Comparison of ENCODE assay signal across 11 cellular contexts in genomic region chr20:8094415-8094818, GRCh38. TPM values are rescaled to one million over a fixed set of nuclear protein-coding genes. Genes with fewer than 3 reads are reported as not detected.
DNase-seq lines count a peak whose midpoint lies in the region; ATAC-seq and TF ChIP-seq lines count a peak whose summit lies in the region.
"Had no signal": no experiment of that assay in that cellular context is flagged by ENCODE, and none has a peak within 500 bp of the region (broad histone marks: within the 10 kb centered on the region; RNA-seq: fewer than 3 reads in every experiment).

No MANE protein-coding gene starts in this region.

- H3K4me1 Mint-ChIP-seq in CD8-positive, alpha-beta T cell (ENCODE audit: low read depth) = no peaks in the 10 kb centered on the region

- no peaks in the 10 kb centered on the region for H3K36me3 Mint-ChIP-seq in CD8-positive, alpha-beta T cell

- CTCF ChIA-PET in SK-N-SH (lab: Yijun Ruan, JAX) = no interaction called here
- CTCF ChIA-PET in CD8-positive, alpha-beta T cell (lab: Charles Lee) = no interaction called here

- H3F3A ChIP-seq in SK-N-SH (replicated peaks; ENCODE audit: insufficient read depth) = peaks cover 6% of the 10 kb centered on the region

- POLR2A ChIA-PET in SK-N-SH (lab: Yijun Ruan, JAX) = no interaction called here
- POLR2A ChIA-PET in CD8-positive, alpha-beta T cell (lab: Charles Lee) = no interaction called here

- peak in 6 of 8 donors; percentile 44 to 77 (median 58) for ATAC-seq in heart right ventricle
- no peak for ATAC-seq in HG02678 (IDR thresholded peaks at IDR 0.05; ENCODE audit: unreplicated experiment)
- no peak for ATAC-seq in CD8-positive, alpha-beta T cell
- ATAC-seq: effector memory CD8-positive, alpha-beta T cell had no signal

- H3K9me3 ChIP-seq in SK-N-SH (no peaks in the 10 kb centered on the region), heart right ventricle (no peaks in the 10 kb centered on the region), spleen (no peaks in the 10 kb centered on the region)
- no peaks in the 10 kb centered on the region for H3K9me3 ChIP-seq in CD8-positive, alpha-beta T cell (ENCODE audit: low read length)

- H4K20me1 ChIP-seq in SK-N-SH (ENCODE audit: insufficient read depth) = no peaks in the 10 kb centered on the region

- H3K9ac ChIP-seq in SK-N-SH = no peak overlapping the region

- DNase-seq in GM04503 (ENCODE audit: low read depth) (peak; percentile 11), SK-N-SH (no peak), heart right ventricle (peak; percentile 22 to 71), pulmonary artery endothelial cell (ENCODE audit: low read depth, low spot score) (peak; percentile 43), HUDEP-2 (lab: John Stamatoyannopoulos, UW; ENCODE audit: unreplicated experiment in 76 of 76) (no peak), spleen (no peak)
- no peak for DNase-seq in CD8-positive, alpha-beta T cell
- DNase-seq: effector memory CD8-positive, alpha-beta T cell had no signal

- H2AFZ ChIP-seq in SK-N-SH (ENCODE audit: low read depth) = no peak overlapping the region

- no peak overlapping the region for H3K4me3 Mint-ChIP-seq in CD8-positive, alpha-beta T cell
- H3K4me3 Mint-ChIP-seq: effector memory CD8-positive, alpha-beta T cell; stimulated activated naive CD8-positive, alpha-beta T cell treated with anti-CD3 and anti-CD28 coated beads, Interleukin-15, Interleukin-2, amounts not matched to agents 100 ng/mL and 50 ng/mL, for 24 hours had no signal

- no peak overlapping the region for H3K27ac Mint-ChIP-seq in CD8-positive, alpha-beta T cell
- H3K27ac Mint-ChIP-seq: effector memory CD8-positive, alpha-beta T cell; stimulated activated naive CD8-positive, alpha-beta T cell treated with anti-CD3 and anti-CD28 coated beads, Interleukin-15, Interleukin-2, amounts not matched to agents 100 ng/mL and 50 ng/mL, for 24 hours had no signal

- H3K79me2 ChIP-seq in SK-N-SH (ENCODE audit: insufficient read depth) = no peaks in the 10 kb centered on the region

- no peak overlapping the region; a peak in 2 of 4 replicates for H3K27ac ChIP-seq in SK-N-SH (ENCODE audit: low read depth in 2 of 2, low read length in 1 of 2)
- no peak overlapping the region for H3K27ac ChIP-seq in heart right ventricle
- peak overlapping the region in 1 of 8 donors; percentile 38 for H3K27ac ChIP-seq in spleen
- no peak overlapping the region for H3K27ac ChIP-seq in CD8-positive, alpha-beta T cell (ENCODE audit: low read depth, low read length)
- H3K27ac ChIP-seq: HL-60 had no signal

- WGBS in SK-N-SH (ENCODE audit: low lambda C conversion rate) = 4% methylated on average over 1 of the region's 1 CpG
- WGBS in heart right ventricle, 2 donors = 21 to 29% methylated on average over 1 of the region's 1 CpG
- 2 to 8% (median 5%) methylated on average over 1 of the region's 1 CpG for WGBS in spleen, 5 donors

- no peaks in the 10 kb centered on the region; the same call in 1 of the 2 replicates for H3K9me2 ChIP-seq in SK-N-SH

- no peak for TF ChIP-seq POLR2A in spleen (IDR thresholded peaks at IDR 0.05)

- H3K9me3 Mint-ChIP-seq in CD8-positive, alpha-beta T cell = no peaks in the 10 kb centered on the region
- H3K9me3 Mint-ChIP-seq: effector memory CD8-positive, alpha-beta T cell; stimulated activated naive CD8-positive, alpha-beta T cell treated with anti-CD3 and anti-CD28 coated beads, Interleukin-15, Interleukin-2, amounts not matched to agents 100 ng/mL and 50 ng/mL, for 24 hours had no signal

- TF ChIP-seq RAD21 in SK-N-SH (IDR thresholded peaks at IDR 0.05; ENCODE audit: low read length) = no peak

- TF ChIP-seq CTCF in SK-N-SH (IDR thresholded peaks at IDR 0.05) (no peak), heart right ventricle (IDR thresholded peaks at IDR 0.05) (no peak), spleen (IDR thresholded peaks at IDR 0.05 in 8 of 11, conservative IDR thresholded peaks at IDR 0.05 in 3 of 11) (no peak)
- TF ChIP-seq CTCF in CD8-positive, alpha-beta T cell (IDR thresholded peaks at IDR 0.05) = no peak

- no peak for TF ChIP-seq EP300 in SK-N-SH (IDR thresholded peaks at IDR 0.05; ENCODE audit: borderline replicate concordance in 1 of 2, low read depth in 1 of 2, low read length in 1 of 2)

- H3K27me3 Mint-ChIP-seq in CD8-positive, alpha-beta T cell (ENCODE audit: low read depth) = peaks cover 5% of the 10 kb centered on the region

- intact Hi-C loops in heart right ventricle (cut with DNase I) (no loop called here), spleen (cut with DNase I; ENCODE audit: low total_unique reads) (no loop called here)
- intact Hi-C loops in CD8-positive, alpha-beta T cell (cut with DNase I, micrococcal nuclease) = no loop called here

- no peak overlapping the region for H3K4me2 ChIP-seq in SK-N-SH

- H3K36me3 ChIP-seq in SK-N-SH (replicated peaks in 1 of 2; ENCODE audit: control insufficient read depth in 1 of 2, insufficient read depth in 2 of 2, low read length in 1 of 2) = no peaks in the 10 kb centered on the region
- no peaks in the 10 kb centered on the region for H3K36me3 ChIP-seq in heart right ventricle
- H3K36me3 ChIP-seq in spleen = no peaks in the 10 kb centered on the region
- H3K36me3 ChIP-seq in CD8-positive, alpha-beta T cell (ENCODE audit: insufficient read depth, low read length) = no peaks in the 10 kb centered on the region

- H3K4me1 ChIP-seq in SK-N-SH (ENCODE audit: control insufficient read depth in 1 of 2, insufficient read depth in 2 of 2, low read depth in 1 of 2, low read length in 1 of 2) (peaks cover 0 to 9% of the 10 kb centered on the region in 2 experiments; a peak in 3 of 4 replicates), heart right ventricle (peaks cover 0 to 15% (median 12%) of the 10 kb centered on the region in 9 donors), spleen (peaks cover 0 to 14% (median 8%) of the 10 kb centered on the region in 6 donors)
- no peaks in the 10 kb centered on the region for H3K4me1 ChIP-seq in CD8-positive, alpha-beta T cell (ENCODE audit: insufficient read depth, low read length)

- H3K4me3 ChIP-seq in SK-N-SH (ENCODE audit: low read depth in 2 of 2, low read length in 1 of 2) = no peak overlapping the region
- H3K4me3 ChIP-seq in heart right ventricle = no peak overlapping the region
- H3K4me3 ChIP-seq in spleen = no peak overlapping the region
- H3K4me3 ChIP-seq in CD8-positive, alpha-beta T cell (ENCODE audit: low read depth, low read length) = no peak overlapping the region

- H3K27me3 ChIP-seq in SK-N-SH (ENCODE audit: insufficient read depth) (no peaks in the 10 kb centered on the region), heart right ventricle (peaks cover 0 to 5% (median 0%) of the 10 kb centered on the region in 7 donors), spleen (replicated peaks in 1 of 7) (no peaks in the 10 kb centered on the region)
- H3K27me3 ChIP-seq in CD8-positive, alpha-beta T cell (ENCODE audit: insufficient read depth, low read length) = no peaks in the 10 kb centered on the region

TF ChIP-seq in SK-N-SH, 30 proteins besides CTCF, POLR2A, EP300 and RAD21:
- TF ChIP-seq NFIC (IDR thresholded peaks at IDR 0.05; ENCODE audit: borderline replicate concordance) = peak; percentile 56
- TF ChIP-seq GABPA (IDR thresholded peaks at IDR 0.05; ENCODE audit: low read depth) = no peak

RNA-seq across cellular contexts. Expression of gene PLCB1, which starts 37.6 kb away (rescaled TPM):
- polyA plus RNA-seq in SK-N-SH (2012; rRNA removed) (10.5 and 13.0 TPM in 2 replicates), heart right ventricle (1 to 10 TPM; 2.2 to 4.6 TPM), spleen (1 to 10 TPM; 1.0 to 2.8 (median 1.2) TPM)
- 14.4 and 19.7 TPM in 2 replicates for polyA plus RNA-seq in SK-N-SH (2012; cell fraction: cytosol; rRNA removed)
- 8.6 and 13.2 TPM in 2 replicates for polyA plus RNA-seq in SK-N-SH (2012; cell fraction: nucleus; rRNA removed)
- total RNA-seq in heart right ventricle (10 to 100 TPM in 1 of 10 donors, 1 to 10 TPM in 9; 3.6 to 12.7 (median 7.5) TPM), pulmonary artery endothelial cell (13.6 and 17.6 TPM in 2 replicates), spleen (10 to 100 TPM; 14.8 to 33.7 (median 18.7) TPM)
- 1 to 10 TPM; 4.6 to 5.0 TPM for total RNA-seq in CD8-positive, alpha-beta T cell

Comparison
In these comparisons a context has a peak if more than half of its experiments do, and no peak if none do; other contexts are left out.
1. DNase-seq: peak in GM04503 (single experiment), heart right ventricle (2 of 2) and pulmonary artery endothelial cell (single experiment); none in SK-N-SH (single experiment), HUDEP-2 (0 of 76), spleen (single experiment) and CD8-positive, alpha-beta T cell (0 of 7).
2. ATAC-seq: peak in heart right ventricle (6 of 8); none in HG02678 (single experiment) and CD8-positive, alpha-beta T cell (single experiment).